26 cellular contexts compared by ENCODE assay signal in genomic region chr7:152481082-152481481, GRCh38.
"Had no signal": no experiment of that assay in that cellular context is flagged by ENCODE, and none has a peak within 500 bp of the region (broad histone marks: within the 10 kb centered on the region; RNA-seq: fewer than 3 reads in every experiment).

No MANE protein-coding gene starts in this region.

- H3K4me3 Mint-ChIP-seq: naive thymus-derived CD4-positive, alpha-beta T cell; nephron progenitor cell; neural progenitor cell; stimulated activated memory B cell treated with anti-CD40 and anti-IgM and Interleukin-4, amounts not matched to agents 10 μg/mL and 1 μg/mL and 100 μg/mL, for 72 hours; stimulated activated naive CD8-positive, alpha-beta T cell treated with anti-CD3 and anti-CD28 coated beads, Interleukin-15, amount 100 ng/mL, for 72 hours had no signal

- H3K4me2 ChIP-seq: hepatocyte, neural progenitor cell had no signal

- ATAC-seq: mucosa of descending colon; naive thymus-derived CD4-positive, alpha-beta T cell; stimulated activated memory B cell treated with anti-CD40 and anti-IgM and Interleukin-4, amounts not matched to agents 10 μg/mL and 1 μg/mL and 100 μg/mL, for 72 hours; stimulated activated naive CD8-positive, alpha-beta T cell treated with anti-CD3 and anti-CD28 coated beads, Interleukin-15, amount 100 ng/mL, for 72 hours had no signal

- H3K36me3 Mint-ChIP-seq: naive thymus-derived CD4-positive, alpha-beta T cell; neural progenitor cell; stimulated activated memory B cell treated with anti-CD40 and anti-IgM and Interleukin-4, amounts not matched to agents 10 μg/mL and 1 μg/mL and 100 μg/mL, for 72 hours had no signal

- FAIRE-seq: small intestine had no signal

- H3K9ac ChIP-seq: neural progenitor cell, parathyroid adenoma had no signal

- H3K9me3 ChIP-seq: left ventricle myocardium inferior, mucosa of descending colon, neutrophil, right atrium auricular region, sigmoid colon, spleen, tibial nerve, upper lobe of left lung, vagina had no signal

- H3K4me1 Mint-ChIP-seq: naive thymus-derived CD4-positive, alpha-beta T cell; nephron progenitor cell; neural progenitor cell; stimulated activated memory B cell treated with anti-CD40 and anti-IgM and Interleukin-4, amounts not matched to agents 10 μg/mL and 1 μg/mL and 100 μg/mL, for 72 hours; stimulated activated naive CD8-positive, alpha-beta T cell treated with anti-CD3 and anti-CD28 coated beads, Interleukin-15, amount 100 ng/mL, for 72 hours had no signal

- H3K79me2 ChIP-seq: hepatocyte, parathyroid adenoma had no signal

- H3K36me3 ChIP-seq: left ventricle myocardium inferior, neural progenitor cell, neutrophil, right atrium auricular region, sigmoid colon, spleen, tibial nerve, upper lobe of left lung, vagina had no signal

- H3K27ac Mint-ChIP-seq: naive thymus-derived CD4-positive, alpha-beta T cell; nephron progenitor cell; neural progenitor cell; progenitor cell of endocrine pancreas; stimulated activated memory B cell treated with anti-CD40 and anti-IgM and Interleukin-4, amounts not matched to agents 10 μg/mL and 1 μg/mL and 100 μg/mL, for 72 hours had no signal

- H3K27ac ChIP-seq: hepatocyte, left ventricle myocardium inferior, neural progenitor cell, neutrophil, parathyroid adenoma, right atrium auricular region, sigmoid colon, spleen, tibial nerve, upper lobe of left lung, vagina had no signal

- DNase-seq: islet precursor cell; left ventricle myocardium inferior; mesendoderm; midbrain; mucosa of descending colon; naive thymus-derived CD4-positive, alpha-beta T cell; nephron progenitor cell; occipital lobe; sigmoid colon; small intestine; stimulated activated CD4-positive, alpha-beta T cell treated with anti-CD3 and anti-CD28 coated beads, Interleukin-4, amount 100 ng/mL, for 24 hours; stimulated activated naive CD4-positive, alpha-beta T cell treated with Interleukin-2 at 50 U/mL for 16 hours; stimulated activated naive CD8-positive, alpha-beta T cell treated with anti-CD3 and anti-CD28 coated beads, Interleukin-15, amount 100 ng/mL, for 72 hours; substantia nigra; upper lobe of left lung had no signal

- H3K9me3 Mint-ChIP-seq: naive thymus-derived CD4-positive, alpha-beta T cell; nephron progenitor cell; neural progenitor cell; stimulated activated memory B cell treated with anti-CD40 and anti-IgM and Interleukin-4, amounts not matched to agents 10 μg/mL and 1 μg/mL and 100 μg/mL, for 72 hours; stimulated activated naive CD8-positive, alpha-beta T cell treated with anti-CD3 and anti-CD28 coated beads, Interleukin-15, amount 100 ng/mL, for 72 hours had no signal

- H3K27me3 ChIP-seq: hepatocyte, neural progenitor cell, neutrophil, right atrium auricular region, sigmoid colon, spleen, tibial nerve, upper lobe of left lung, vagina had no signal

- H3K4me3 ChIP-seq: hepatocyte, left ventricle myocardium inferior, lung, mucosa of descending colon, neural progenitor cell, right atrium auricular region, sigmoid colon, spleen, tibial nerve, upper lobe of left lung, vagina had no signal

- H3K4me1 ChIP-seq: left ventricle myocardium inferior, neural progenitor cell, parathyroid adenoma, right atrium auricular region, sigmoid colon, spleen, tibial nerve, upper lobe of left lung, vagina had no signal

- H2AFZ ChIP-seq: hepatocyte, neural progenitor cell, parathyroid adenoma had no signal

- H3K27me3 Mint-ChIP-seq: naive thymus-derived CD4-positive, alpha-beta T cell; stimulated activated memory B cell treated with anti-CD40 and anti-IgM and Interleukin-4, amounts not matched to agents 10 μg/mL and 1 μg/mL and 100 μg/mL, for 72 hours; stimulated activated naive CD8-positive, alpha-beta T cell treated with anti-CD3 and anti-CD28 coated beads, Interleukin-15, amount 100 ng/mL, for 72 hours had no signal
